23 cellular contexts compared by ENCODE assay signal in the genomic region with DNA sequence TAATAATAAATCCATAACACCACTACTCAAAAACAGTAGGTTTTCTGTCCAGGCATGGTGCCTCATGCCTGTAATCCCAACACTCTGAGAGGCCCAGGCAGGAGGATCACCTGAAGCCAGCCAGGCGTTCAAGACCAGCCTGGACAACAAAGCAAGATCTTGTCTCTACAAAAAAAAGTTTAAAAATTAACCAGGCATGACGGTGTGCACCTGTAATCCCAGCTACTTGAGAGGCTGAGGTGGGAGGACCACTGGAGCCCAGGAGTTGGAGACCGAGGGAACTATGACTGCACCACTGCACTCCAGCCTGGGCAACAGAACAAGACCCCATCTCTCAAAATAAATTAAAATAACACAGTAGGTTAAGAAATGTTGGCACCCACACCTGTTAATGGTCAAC. TPM values are rescaled to one million over a fixed set of nuclear protein-coding genes. Genes with fewer than 3 reads are reported as not detected.
DNase-seq lines count a peak whose midpoint lies in the region; ATAC-seq, FAIRE-seq and TF ChIP-seq lines count a peak whose summit lies in the region.
"Had no signal": no experiment of that assay in that cellular context is flagged by ENCODE, and none has a peak within 500 bp of the region (broad histone marks: within the 10 kb centered on the region; RNA-seq: fewer than 3 reads in every experiment).

No MANE protein-coding gene starts in this region.

- H3K36me3 ChIP-seq in A673 (ENCODE audit: insufficient read depth, low read length, poor library complexity, severe bottlenecking) (no peaks in the 10 kb centered on the region), HAP-1 (replicated peaks) (no peaks in the 10 kb centered on the region)
- H3K36me3 ChIP-seq: sigmoid colon had no signal

- no peak for DNase-seq in A673 (ENCODE audit: low spot score)
- no peak for DNase-seq in GM18507 (ENCODE audit: extremely low spot score, insufficient read length, low read depth)
- no peak for DNase-seq in T-helper 17 cell
- DNase-seq in memory B cell (ENCODE audit: low spot score in 2 of 2): no peak
- DNase-seq in HAP-1 (ENCODE audit: low spot score in 2 of 2): no peak
- DNase-seq in GM10266 (ENCODE audit: extremely low spot score): no peak
- DNase-seq in NCI-H524 treated with DMSO at 0.1 percent for 48 hours (lab: John Stamatoyannopoulos, UW): no peak
- DNase-seq in Ammon's horn (ENCODE audit: low spot score): no peak
- DNase-seq: activated T-cell treated with anti-CD3 and anti-CD28 coated beads, Interleukin-2, amount 50 U/mL, for 72 hours; DMS153; GF-D8; GM23248; midbrain; NCI-H1436; NCI-H2107; NCI-H510A; sigmoid colon; stimulated activated CD4-positive, alpha-beta T cell treated with anti-CD3 and anti-CD28 coated beads, Interleukin-15, amount 100 ng/mL, for 24 hours had no signal

- H3K4me1 ChIP-seq in A673 (ENCODE audit: insufficient read depth, low read length, poor library complexity, severe bottlenecking) (no peaks in the 10 kb centered on the region), HAP-1 (peaks cover 2% of the 10 kb centered on the region)

- TF ChIP-seq CTCF in A673 (conservative IDR thresholded peaks at IDR 0.05; ENCODE audit: low read depth, low read length) (no peak), GM10266 (IDR thresholded peaks at IDR 0.05; ENCODE audit: control insufficient read depth, insufficient read depth, low read depth, missing control alignments) (no peak)

- H3K9me3 Mint-ChIP-seq in memory B cell: no peaks in the 10 kb centered on the region
- H3K9me3 Mint-ChIP-seq: activated naive CD4-positive, alpha-beta T cell treated with anti-CD3 and anti-CD28 coated beads, Interleukin-2, amount 50 U/mL, for 24 hours; activated T-cell treated with anti-CD3 and anti-CD28 coated beads, Interleukin-2, amount 50 U/mL, for 72 hours; central memory CD8-positive, alpha-beta T cell; IgD-negative memory B cell; neural crest cell; type B pancreatic cell had no signal

- in situ Hi-C loops in HAP-1 (cut with MboI; ENCODE audit: low sequenced_read_pairs): loop anchor here (5.0 to 10.0 kb wide), 2 partner anchors 104 to 376 kb away; no protein-coding TSS in a partner anchor

- no peak overlapping the region for H3K4me3 ChIP-seq in A673 (ENCODE audit: low read depth, low read length, poor library complexity, severe bottlenecking)
- H3K4me3 ChIP-seq in HAP-1: no peak overlapping the region
- H3K4me3 ChIP-seq: GM23248, sigmoid colon had no signal

- CTCF ChIA-PET in A673 (lab: Charles Lee): interaction anchor here (1.2 kb wide), 1 partner anchor 102 kb away, joined by 3 read pairs; no protein-coding TSS in a partner anchor

- H3K9me3 ChIP-seq in A673 (ENCODE audit: low read depth, low read length, poor library complexity, severe bottlenecking): no peaks in the 10 kb centered on the region
- no peaks in the 10 kb centered on the region for H3K9me3 ChIP-seq in T-helper 17 cell (ENCODE audit: control insufficient read depth, low read length, poor library complexity, severe bottlenecking)
- no peaks in the 10 kb centered on the region for H3K9me3 ChIP-seq in HAP-1
- H3K9me3 ChIP-seq: sigmoid colon had no signal

- H3K27ac ChIP-seq in A673 (ENCODE audit: low read depth, low read length, poor library complexity, severe bottlenecking): peak overlapping the region; percentile 37

- peak overlapping the region; percentile 83 for H3K27ac Mint-ChIP-seq in T-helper 17 cell
- peak overlapping the region; percentile 75 for H3K27ac Mint-ChIP-seq in memory B cell
- H3K27ac Mint-ChIP-seq: activated naive CD4-positive, alpha-beta T cell treated with anti-CD3 and anti-CD28 coated beads, Interleukin-2, amount 50 U/mL, for 24 hours; activated T-cell treated with anti-CD3 and anti-CD28 coated beads, Interleukin-2, amount 50 U/mL, for 72 hours; type B pancreatic cell had no signal

- ATAC-seq in T-helper 17 cell (no peak), memory B cell (ENCODE audit: low read depth) (no peak)

- intact Hi-C loops in A673 (cut with micrococcal nuclease; ENCODE audit: unreplicated experiment): loop anchor here (1.0 to 5.0 kb wide), 2 partner anchors 101 to 376 kb away; no protein-coding TSS in a partner anchor

- no peaks in the 10 kb centered on the region for H3K36me3 Mint-ChIP-seq in T-helper 17 cell (ENCODE audit: low read depth)
- H3K36me3 Mint-ChIP-seq in memory B cell: peaks cover 5% of the 10 kb centered on the region

- no TSS peak for BruUV-seq in A673 (replicated peaks; lab: Mats Ljungman, UMichigan)

- H3K27me3 ChIP-seq in A673 (replicated peaks; ENCODE audit: insufficient read depth, low read depth, low read length, poor library complexity): no peaks in the 10 kb centered on the region
- H3K27me3 ChIP-seq in HAP-1 (ENCODE audit: low read depth): no peaks in the 10 kb centered on the region
- H3K27me3 ChIP-seq: sigmoid colon had no signal

- H3K27me3 Mint-ChIP-seq in T-helper 17 cell: no peaks in the 10 kb centered on the region
- H3K27me3 Mint-ChIP-seq in memory B cell: no peaks in the 10 kb centered on the region
- H3K27me3 Mint-ChIP-seq: activated naive CD4-positive, alpha-beta T cell treated with anti-CD3 and anti-CD28 coated beads, Interleukin-2, amount 50 U/mL, for 24 hours; central memory CD8-positive, alpha-beta T cell; IgD-negative memory B cell; type B pancreatic cell had no signal

- FAIRE-seq in GM18507 (lab: Jason Lieb, UNC): peak; percentile 31

- POLR2A ChIA-PET in A673 (lab: Charles Lee; ENCODE audit: low non-redundant PET): interaction anchor here (0.6 kb wide), 1 partner anchor 33 kb away, joined by 5 read pairs; no protein-coding TSS in a partner anchor

- H3K4me3 Mint-ChIP-seq in T-helper 17 cell (no peak overlapping the region), memory B cell (no peak overlapping the region)
- H3K4me3 Mint-ChIP-seq: activated naive CD4-positive, alpha-beta T cell treated with anti-CD3 and anti-CD28 coated beads, Interleukin-2, amount 50 U/mL, for 24 hours; activated T-cell treated with anti-CD3 and anti-CD28 coated beads, Interleukin-2, amount 50 U/mL, for 72 hours; central memory CD8-positive, alpha-beta T cell; neural crest cell; type B pancreatic cell had no signal

- H3K4me1 Mint-ChIP-seq in T-helper 17 cell (peaks cover 21% of the 10 kb centered on the region), memory B cell (peaks cover 10% of the 10 kb centered on the region)

RNA-seq across cellular contexts. Expression of gene AP4S1, which starts 44.5 kb away (rescaled TPM):
- total RNA-seq in A673 (2021): 8.3 and 8.6 TPM in 2 replicates
- 10 to 100 TPM; 11.7 to 14.0 TPM for total RNA-seq in T-helper 17 cell

RNA-seq across cellular contexts. Expression of gene STRN3, which starts 45.2 kb away (rescaled TPM):
- total RNA-seq in A673 (2021) (40.2 and 44.2 TPM in 2 replicates), T-helper 17 cell (10 to 100 TPM; 23.1 to 25.1 TPM)
